Comparison of ENCODE assay signal across 9 cellular contexts in the genomic region with DNA sequence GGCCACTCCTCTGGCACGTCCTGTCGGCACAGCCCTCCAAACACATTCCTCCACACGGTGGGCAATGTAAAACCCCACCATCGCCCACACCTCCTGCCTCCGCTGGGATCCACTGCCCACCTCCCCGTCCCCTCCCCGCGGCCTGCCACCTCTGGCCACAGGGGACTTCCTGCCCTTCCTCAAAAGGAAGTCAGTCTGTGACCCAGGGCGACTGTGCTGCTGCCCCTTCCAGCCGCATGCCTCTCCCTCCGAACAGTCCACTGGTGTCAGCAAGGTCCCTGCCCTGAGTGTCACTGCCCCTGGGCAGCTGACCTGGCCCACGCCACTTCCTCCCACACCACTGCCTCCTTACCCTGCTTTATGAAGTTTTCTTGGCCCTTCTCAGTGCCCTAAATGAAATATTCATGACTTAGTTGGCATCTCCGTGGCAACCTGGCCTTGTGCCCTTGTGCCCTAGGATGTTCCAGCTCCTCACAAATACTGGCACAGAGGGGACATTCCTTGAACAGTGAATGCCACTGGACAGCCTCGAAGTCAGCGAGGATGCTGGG. TPM values are rescaled to one million over a fixed set of nuclear protein-coding genes. Genes with fewer than 3 reads are reported as not detected.
A peak's percentile ranks its signal among the peaks of the same experiment; 100 is the strongest.
DNase-seq lines count a peak whose midpoint lies in the region; ATAC-seq, FAIRE-seq and TF ChIP-seq lines count a peak whose summit lies in the region.
"Had no signal": no experiment of that assay in that cellular context is flagged by ENCODE, and none has a peak within 500 bp of the region (broad histone marks: within the 10 kb centered on the region; RNA-seq: fewer than 3 reads in every experiment).

No MANE protein-coding gene starts in this region.

- no peak for TF ChIP-seq POLR2A in H1 (IDR thresholded peaks at IDR 0.05; ENCODE audit: control extremely low read depth in 1 of 2, low read depth in 2 of 2, low read length in 2 of 2)

- no peaks in the 10 kb centered on the region for H3K9me3 Mint-ChIP-seq in osteocyte (ENCODE audit: unreplicated experiment)

- peaks cover 10% of the 10 kb centered on the region for H3F3A ChIP-seq in DOHH2 (ENCODE audit: control insufficient read depth, insufficient read depth)
- peaks cover 45% of the 10 kb centered on the region for H3F3A ChIP-seq in PC-9 (ENCODE audit: insufficient read depth, low read depth)

- TF ChIP-seq RAD21 in H1 (IDR thresholded peaks at IDR 0.05 in 1 of 2, conservative IDR thresholded peaks at IDR 0.05 in 1 of 2; ENCODE audit: low read depth in 2 of 2, low read length in 2 of 2), result no peak

- in situ Hi-C loops in GM13976 (cut with MboI; ENCODE audit: low sequenced_read_pairs, unreplicated experiment), result no loop called here

- no peak overlapping the region for H2BK20ac ChIP-seq in H1 (ENCODE audit: low read length)

- no peak overlapping the region for H3K56ac ChIP-seq in H1 (replicated peaks; ENCODE audit: insufficient read length, low read depth, low read length)

- peaks cover 33% of the 10 kb centered on the region for H3K36me3 ChIP-seq in DOHH2 (ENCODE audit: control insufficient read depth, low read length)
- peaks cover 5% of the 10 kb centered on the region; the same call in 1 of the 2 replicates for H3K36me3 ChIP-seq in PC-9 (ENCODE audit: low read depth)
- no peaks in the 10 kb centered on the region for H3K36me3 ChIP-seq in H1 (ENCODE audit: control insufficient read depth in 2 of 4, insufficient read depth in 4 of 4, low read length in 3 of 4)

- intact Hi-C loops in PC-9 (cut with micrococcal nuclease; ENCODE audit: unreplicated experiment), result no loop called here

- no peak overlapping the region; the same call in 1 of the 2 replicates for H3K18ac ChIP-seq in H1 (ENCODE audit: extremely low read depth, low read length)

- H3K79me2 ChIP-seq in DOHH2 (ENCODE audit: control insufficient read depth, low read length) (peaks cover 44% of the 10 kb centered on the region), PC-9 (ENCODE audit: low read depth) (peaks cover 26% of the 10 kb centered on the region), H1 (ENCODE audit: control insufficient read depth in 1 of 2, insufficient read depth in 2 of 2, low read length in 2 of 2) (no peaks in the 10 kb centered on the region)

- 82% methylated on average over 15 of the region's 15 CpGs; no CpG with 5 or more reads in 1 of the 2 experiments for WGBS in H1 (ENCODE audit: extremely low coverage in 1 of 2, insufficient coverage in 1 of 2, insufficient read length in 1 of 2, insufficient replicate concordance in 2 of 2, low coverage in 1 of 2, low lambda C conversion rate in 2 of 2, missing lambda C conversion rate in 1 of 2), 2 experiments

- peaks cover 2% of the 10 kb centered on the region for H3K36me3 Mint-ChIP-seq in osteocyte (ENCODE audit: unreplicated experiment)

- H3K4me2 ChIP-seq in DOHH2 (ENCODE audit: low read length) (peak overlapping the region; percentile 84), PC-9 (peak overlapping the region; percentile 100), H1 (ENCODE audit: insufficient read depth in 1 of 2, low read depth in 2 of 2, low read length in 2 of 2) (no peak overlapping the region)

- H4K91ac ChIP-seq in H1 (replicated peaks; ENCODE audit: insufficient read length, low read length), result no peak overlapping the region

- no peak overlapping the region for H4K5ac ChIP-seq in H1 (ENCODE audit: insufficient read length, low read depth, low read length)

- H2AK5ac ChIP-seq in H1 (ENCODE audit: low read depth, low read length), result no peak overlapping the region

- no peak for ATAC-seq in HG03135 (IDR thresholded peaks at IDR 0.05; ENCODE audit: unreplicated experiment)

- FAIRE-seq in H1 (lab: Jason Lieb, UNC), result no peak

- no peak overlapping the region for H3K4ac ChIP-seq in H1 (replicated peaks; ENCODE audit: insufficient read length, low read depth, low read length)

- no peak overlapping the region for H3K9ac ChIP-seq in H1 (replicated peaks in 1 of 4; ENCODE audit: extremely low read depth in 1 of 4, low read depth in 3 of 4, low read length in 3 of 4)

- H3K27me3 ChIP-seq in DOHH2 (ENCODE audit: control insufficient read depth, low read length), result no peaks in the 10 kb centered on the region
- no peaks in the 10 kb centered on the region for H3K27me3 ChIP-seq in PC-9 (ENCODE audit: insufficient read depth, low read depth)
- H3K27me3 ChIP-seq in H1 (replicated peaks in 1 of 4; ENCODE audit: control insufficient read depth in 3 of 4, extremely low read depth in 1 of 4, insufficient read depth in 3 of 4, low read length in 3 of 4), result no peaks in the 10 kb centered on the region

- no peak overlapping the region for H3K4me3 Mint-ChIP-seq in osteocyte (ENCODE audit: unreplicated experiment)

- no peak overlapping the region for H3K23ac ChIP-seq in H1 (ENCODE audit: insufficient read length)

- no peak overlapping the region for H2BK12ac ChIP-seq in H1 (ENCODE audit: low read depth, low read length)

- H3K9me3 ChIP-seq in DOHH2 (ENCODE audit: control insufficient read depth, insufficient read depth, low read length) (no peaks in the 10 kb centered on the region), PC-9 (ENCODE audit: insufficient read depth, low read depth) (no peaks in the 10 kb centered on the region), H1 (ENCODE audit: insufficient read depth in 2 of 2, low read depth in 1 of 2, low read length in 1 of 2) (peaks cover 0 to 3% of the 10 kb centered on the region in 2 experiments; a peak in 1 of 4 replicates)

- no peaks in the 10 kb centered on the region for H3K79me1 ChIP-seq in H1 (ENCODE audit: low read depth, low read length)

- H3K27ac ChIP-seq in DOHH2 (ENCODE audit: low read depth, low read length) (no peak overlapping the region), PC-9 (no peak overlapping the region), H1 (ENCODE audit: low read depth, low read length) (no peak overlapping the region)

- no peak overlapping the region for H3K14ac ChIP-seq in H1 (ENCODE audit: insufficient read length)

- no peak for TF ChIP-seq CTCF in DOHH2 (IDR thresholded peaks at IDR 0.05; ENCODE audit: low read depth, low read length, poor library complexity, severe bottlenecking)
- TF ChIP-seq CTCF in PC-9 (conservative IDR thresholded peaks at IDR 0.05), result no peak
- TF ChIP-seq CTCF in H1 (IDR thresholded peaks at IDR 0.05; ENCODE audit: control extremely low read depth in 1 of 3, insufficient read depth in 1 of 3, low read depth in 1 of 3, low read length in 3 of 3), result no peak
- no peak for TF ChIP-seq CTCF in osteocyte (IDR thresholded peaks at IDR 0.05)
- TF ChIP-seq CTCF in GM13976 (IDR thresholded peaks at IDR 0.05; ENCODE audit: borderline replicate concordance, control extremely low read depth, extremely low read depth, insufficient read depth, missing control alignments), result no peak

- H4K20me1 ChIP-seq in DOHH2 (ENCODE audit: control insufficient read depth, insufficient read depth, low read depth, low read length) (peaks cover 7% of the 10 kb centered on the region; the same call in 1 of the 2 replicates), PC-9 (ENCODE audit: insufficient read depth) (peaks cover 13% of the 10 kb centered on the region; the same call in 1 of the 2 replicates), H1 (replicated peaks in 1 of 2; ENCODE audit: control insufficient read depth in 1 of 2, insufficient read depth in 2 of 2, low read length in 2 of 2) (no peaks in the 10 kb centered on the region)

- H3K4me3 ChIP-seq in DOHH2 (ENCODE audit: low read length), result peak overlapping the region; percentile 79
- peak overlapping the region; percentile 91; the same call in 1 of the 2 replicates for H3K4me3 ChIP-seq in PC-9
- H3K4me3 ChIP-seq in H1 (ENCODE audit: extremely low read depth in 1 of 4, insufficient read depth in 2 of 4, low read depth in 3 of 4, low read length in 4 of 4), result no peak overlapping the region

- H2AFZ ChIP-seq in PC-9 (no peak overlapping the region), H1 (ENCODE audit: low read length) (no peak overlapping the region)

- TF ChIP-seq EP300 in H1 (IDR thresholded peaks at IDR 0.05; ENCODE audit: borderline replicate concordance in 1 of 2, low read depth in 2 of 2, low read length in 2 of 2), result no peak

- H3K23me2 ChIP-seq in H1 (ENCODE audit: low read depth, low read length), result no peaks in the 10 kb centered on the region

- DNase-seq in PC-9 (no peak), H1 (ENCODE audit: low read depth in 1 of 2, low spot score in 2 of 2) (no peak), osteocyte (ENCODE audit: extremely low spot score, unreplicated experiment) (no peak), foreskin melanocyte (no peak), GM13976 (ENCODE audit: low spot score) (no peak), SIG-M5 (lab: John Stamatoyannopoulos, UW) (no peak)
- DNase-seq: activated effector memory CD4-positive, alpha-beta T cell treated with anti-CD3 and anti-CD28 coated beads, Interleukin-2, amount 50 U/mL, for 16 hours had no signal

- H3K27ac Mint-ChIP-seq in osteocyte (ENCODE audit: unreplicated experiment), result peak overlapping the region; percentile 50

- H3K9me2 ChIP-seq in DOHH2 (replicated peaks; ENCODE audit: control insufficient read depth, low read length) (no peaks in the 10 kb centered on the region), PC-9 (ENCODE audit: insufficient read depth) (no peaks in the 10 kb centered on the region)

- H3K27me3 Mint-ChIP-seq in osteocyte (ENCODE audit: unreplicated experiment), result no peaks in the 10 kb centered on the region

- H2BK120ac ChIP-seq in H1 (replicated peaks; ENCODE audit: low read depth, low read length), result no peak overlapping the region

- H2BK5ac ChIP-seq in H1 (ENCODE audit: low read depth, low read length), result no peak overlapping the region

- POLR2A ChIA-PET in PC-9 (lab: Charles Lee; ENCODE audit: unreplicated experiment), result no interaction called here
- POLR2A ChIA-PET in H1 (lab: Charles Lee; ENCODE audit: partially characterized antibody), result no interaction called here

- H2BK15ac ChIP-seq in H1 (ENCODE audit: low read length), result no peak overlapping the region

- no TSS peak for BruUV-seq in PC-9 (replicated peaks; lab: Mats Ljungman, UMichigan)

- H3K4me1 ChIP-seq in DOHH2 (ENCODE audit: control insufficient read depth, low read length) (peaks cover 24% of the 10 kb centered on the region), PC-9 (replicated peaks; ENCODE audit: insufficient read depth) (peaks cover 14% of the 10 kb centered on the region), H1 (replicated peaks in 1 of 4; ENCODE audit: control insufficient read depth in 3 of 4, insufficient read depth in 4 of 4, low read length in 3 of 4) (no peaks in the 10 kb centered on the region; a peak in 1 of 7 replicates)

- 0 out of 2 replicates have a peak overlapping the region, but pooled peaks have one; percentile 1 for H4K8ac ChIP-seq in H1 (ENCODE audit: extremely low read depth, insufficient read depth, low read length)

- H3K4me1 Mint-ChIP-seq in osteocyte (ENCODE audit: unreplicated experiment), result peaks cover 48% of the 10 kb centered on the region

- CTCF ChIA-PET in PC-9 (lab: Charles Lee), result no interaction called here
- CTCF ChIA-PET in H1 (lab: Charles Lee; ENCODE audit: partially characterized antibody), result interaction anchor here (1.7 kb wide), 1 partner anchor 62 kb away, joined by 4 read pairs; no protein-coding TSS in a partner anchor

RNA-seq across cellular contexts. Expression of a gene that starts 2.0 kb away (rescaled TPM):
- total RNA-seq in PC-9 (2021) (4.1 and 5.0 TPM in 2 replicates), osteocyte (0.81 and 1.3 TPM in 2 replicates)
- 0.22 TPM in 1 of 2 replicates, not detected in the other for total RNA-seq in H1 (2021; fragmentation: NEBNext Ultra II Directional; extraction: Animal tissue kit (Norgen Biotek cat#: 25700))
- 0.17 and 0.20 TPM in 2 replicates for polyA plus RNA-seq in H1 (2011; rRNA removed)
- polyA plus RNA-seq in H1 (2011; cell fraction: cytosol; rRNA removed), result 0.31 TPM
- polyA plus RNA-seq in H1 (2011; cell fraction: nucleus; rRNA removed), result 0.43 TPM
- polyA plus RNA-seq in H1 (2012, experiment 1 of 2), result 0.16 to 0.39 TPM (median 0.32 TPM) in 4 replicates
- polyA plus RNA-seq in H1 (2012, experiment 2 of 2), result not detected
- 0.06 TPM for polyA plus RNA-seq in H1 (2013, experiment 1 of 2)
- 0.06 TPM for polyA plus RNA-seq in H1 (2013, experiment 2 of 2)
- 0.38 TPM in 1 of 2 replicates, not detected in the other for polyA minus RNA-seq in H1 (2011; rRNA and poly(A)+ RNA removed)
- polyA minus RNA-seq in H1 (2011; cell fraction: cytosol; rRNA and poly(A)+ RNA removed), result not detected
- not detected for polyA minus RNA-seq in H1 (2011; cell fraction: nucleus; rRNA and poly(A)+ RNA removed)

RNA-seq across cellular contexts. Expression of a gene that starts 32.9 kb away (rescaled TPM):
- total RNA-seq in PC-9 (2021), result 38.5 and 38.8 TPM in 2 replicates
- total RNA-seq in H1 (2021; fragmentation: NEBNext Ultra II Directional; extraction: Animal tissue kit (Norgen Biotek cat#: 25700)), result 34.0 and 34.6 TPM in 2 replicates
- polyA plus RNA-seq in H1 (2011; rRNA removed), result 15.6 and 20.8 TPM in 2 replicates
- polyA plus RNA-seq in H1 (2011; cell fraction: cytosol; rRNA removed), result 18.4 TPM
- polyA plus RNA-seq in H1 (2011; cell fraction: nucleus; rRNA removed), result 29.1 TPM
- 22.5 to 32.6 TPM (median 26.9 TPM) in 4 replicates for polyA plus RNA-seq in H1 (2012, experiment 1 of 2)
- 21.7 TPM for polyA plus RNA-seq in H1 (2012, experiment 2 of 2)
- polyA plus RNA-seq in H1 (2013, experiment 1 of 2), result 11.7 TPM
- 10.4 TPM for polyA plus RNA-seq in H1 (2013, experiment 2 of 2)
- polyA minus RNA-seq in H1 (2011; rRNA and poly(A)+ RNA removed), result 39.5 and 40.0 TPM in 2 replicates
- 21.7 TPM for polyA minus RNA-seq in H1 (2011; cell fraction: cytosol; rRNA and poly(A)+ RNA removed)
- 35.8 TPM for polyA minus RNA-seq in H1 (2011; cell fraction: nucleus; rRNA and poly(A)+ RNA removed)
- 91.1 and 97.1 TPM in 2 replicates for total RNA-seq in osteocyte

Comparison
In these comparisons a context has a peak if more than half of its experiments do, and no peak if none do; other contexts are left out.
1. H3K4me2 ChIP-seq: peak in DOHH2 (single experiment) and PC-9 (single experiment); none in H1 (0 of 2).
2. H3K4me3 ChIP-seq: peak in DOHH2 (single experiment) and PC-9 (single experiment); none in H1 (0 of 4).